Comparison of ENCODE assay signal across 8 cellular contexts in genomic region chr4:182918791-182919302, GRCh38. TPM values are rescaled to one million over a fixed set of nuclear protein-coding genes. Genes with fewer than 3 reads are reported as not detected.
A peak's percentile ranks its signal among the peaks of the same experiment; 100 is the strongest.
DNase-seq lines count a peak whose midpoint lies in the region; ATAC-seq and TF ChIP-seq lines count a peak whose summit lies in the region.

No MANE protein-coding gene starts in this region.

- peak; percentile 73 for DNase-seq in MV-4-11 (lab: John Stamatoyannopoulos, UW)
- no peak for DNase-seq in endothelial cell (ENCODE audit: low spot score)
- DNase-seq in caudate nucleus (lab: John Stamatoyannopoulos, UW) = no peak
- DNase-seq in HCEC 1CT = no peak
- no peak for DNase-seq in foreskin fibroblast
- no peak for DNase-seq in NCI-H345 (lab: John Stamatoyannopoulos, UW)

- H3K4me3 Mint-ChIP-seq in endothelial cell (ENCODE audit: unreplicated experiment) = peak overlapping the region; percentile 90

- H3K36me3 Mint-ChIP-seq in endothelial cell (ENCODE audit: low read depth, unreplicated experiment) = no peaks in the 10 kb centered on the region

- H3K9me3 Mint-ChIP-seq in endothelial cell (ENCODE audit: unreplicated experiment) = no peaks in the 10 kb centered on the region

- H3K27ac ChIP-seq in caudate nucleus (ENCODE audit: low read depth, low read length) = no peak overlapping the region

- peak; percentile 29 for ATAC-seq in GM21723 (IDR thresholded peaks at IDR 0.05; ENCODE audit: unreplicated experiment)

- no peak overlapping the region for H3K27ac Mint-ChIP-seq in endothelial cell (ENCODE audit: unreplicated experiment)

- TF ChIP-seq CTCF in endothelial cell (IDR thresholded peaks at IDR 0.05; ENCODE audit: unreplicated experiment) = no peak
- no peak for TF ChIP-seq CTCF in foreskin fibroblast (IDR thresholded peaks at IDR 0.05; ENCODE audit: low read depth, low read length)

- H3K27me3 Mint-ChIP-seq in endothelial cell (ENCODE audit: unreplicated experiment) = peaks cover 8% of the 10 kb centered on the region

- peaks cover 10% of the 10 kb centered on the region for H3K4me1 Mint-ChIP-seq in endothelial cell (ENCODE audit: unreplicated experiment)

- H3K4me3 ChIP-seq in GM08714 (ENCODE audit: low read length) (peak overlapping the region; percentile 22; the same call in 1 of the 2 replicates), foreskin fibroblast (ENCODE audit: low read depth in 1 of 2, low read length in 2 of 2) (no peak overlapping the region)

RNA-seq across cellular contexts. Expression of gene DCTD, which starts 1.7 kb away (rescaled TPM):
- total RNA-seq in endothelial cell (ENCODE audit: unreplicated experiment) = 115 TPM
